In the genomic region with DNA sequence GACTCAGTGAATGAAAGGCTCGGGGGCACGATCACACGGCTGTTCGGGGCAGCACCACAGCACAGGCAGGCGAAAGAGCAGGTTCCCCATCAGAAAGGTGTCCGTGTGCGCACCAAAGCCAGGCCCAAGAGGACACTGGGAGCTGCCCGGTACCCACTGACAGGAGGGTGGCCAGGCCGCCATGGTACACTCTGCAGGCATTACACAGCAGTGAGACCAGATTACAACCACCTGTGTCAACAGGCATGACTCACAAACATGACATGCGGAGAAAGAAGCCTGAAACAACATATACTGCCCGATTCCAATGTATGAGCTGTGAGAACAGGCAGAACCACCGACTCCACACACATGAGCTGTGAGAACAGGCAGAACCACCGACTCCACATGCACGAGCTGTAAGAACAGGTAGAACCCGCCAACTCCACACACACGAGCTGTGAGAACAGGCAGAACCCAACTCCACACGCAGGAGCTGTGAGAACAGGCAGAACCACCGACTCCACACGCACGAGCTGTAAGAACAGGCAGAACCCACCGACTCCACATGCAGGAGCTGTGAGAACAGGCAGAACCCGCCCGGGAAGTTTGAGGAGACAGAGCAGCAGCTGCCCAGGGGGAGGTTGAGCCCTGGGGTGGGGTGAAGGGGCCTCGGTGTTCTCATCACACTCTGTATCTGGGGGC, we compare ENCODE assay signal across 12 cellular contexts. TPM values are rescaled to one million over a fixed set of nuclear protein-coding genes. Genes with fewer than 3 reads are reported as not detected.
DNase-seq lines count a peak whose midpoint lies in the region; FAIRE-seq and TF ChIP-seq lines count a peak whose summit lies in the region.
"Had no signal": no experiment of that assay in that cellular context is flagged by ENCODE, and none has a peak within 500 bp of the region (broad histone marks: within the 10 kb centered on the region; RNA-seq: fewer than 3 reads in every experiment).

No MANE protein-coding gene starts in this region.

- H3K4me1 Mint-ChIP-seq in astrocyte (ENCODE audit: low read depth, unreplicated experiment) = peaks cover 39% of the 10 kb centered on the region

- peak; percentile 20 for FAIRE-seq in astrocyte (lab: Jason Lieb, UNC)

- H3K9me3 Mint-ChIP-seq in astrocyte (ENCODE audit: unreplicated experiment) = no peaks in the 10 kb centered on the region

- H3K27ac ChIP-seq in astrocyte (ENCODE audit: low read depth, low read length) (peak overlapping the region; percentile 82), hepatocyte (peak overlapping the region; percentile 31)
- H3K27ac ChIP-seq: 22Rv1, heart right ventricle had no signal

- no peaks in the 10 kb centered on the region for H3K9me2 ChIP-seq in hepatocyte (replicated peaks; ENCODE audit: insufficient read depth)

- H3K4me2 ChIP-seq in astrocyte (ENCODE audit: low read length) (peak overlapping the region; percentile 23), hepatocyte (no peak overlapping the region)

- H3K9ac ChIP-seq in astrocyte (ENCODE audit: low read length) = peak overlapping the region; percentile 73

- no peaks in the 10 kb centered on the region for H3K27me3 Mint-ChIP-seq in astrocyte (ENCODE audit: low read depth, unreplicated experiment)

- DNase-seq in NCI-H1417 (lab: John Stamatoyannopoulos, UW) (peak in 2 of 3 experiments; percentile 23 to 43), NCI-H1417 treated with DMSO at 0.1 percent for 48 hours (lab: John Stamatoyannopoulos, UW) (no peak), astrocyte (ENCODE audit: low read depth) (peak; percentile 78), hepatocyte (ENCODE audit: low spot score) (peak; percentile 44), superior temporal gyrus (ENCODE audit: extremely low spot score) (peak; percentile 51), NCI-H774 (lab: John Stamatoyannopoulos, UW) (no peak), GF-D8 (lab: John Stamatoyannopoulos, UW) (no peak), NCI-H1048 (lab: John Stamatoyannopoulos, UW) (no peak)
- DNase-seq: DMS79 treated with DMSO at 0.1 percent for 48 hours, KG1 had no signal

- no peak for TF ChIP-seq CTCF in astrocyte (IDR thresholded peaks at IDR 0.05; ENCODE audit: insufficient read depth, low read depth, low read length)
- no peak for TF ChIP-seq CTCF in hepatocyte (IDR thresholded peaks at IDR 0.05; ENCODE audit: poor library complexity)

- H3K79me2 ChIP-seq in astrocyte (ENCODE audit: insufficient read depth, low read length) (peaks cover 3% of the 10 kb centered on the region), hepatocyte (peaks cover 6% of the 10 kb centered on the region)

- H3K9me3 ChIP-seq in astrocyte (ENCODE audit: insufficient read depth, low read depth, low read length) (no peaks in the 10 kb centered on the region), hepatocyte (ENCODE audit: low read depth) (no peaks in the 10 kb centered on the region)
- H3K9me3 ChIP-seq: heart right ventricle had no signal

- H3K27me3 ChIP-seq in astrocyte (ENCODE audit: insufficient read depth, low read length) (no peaks in the 10 kb centered on the region), hepatocyte (no peaks in the 10 kb centered on the region)
- H3K27me3 ChIP-seq: heart right ventricle had no signal

- H3K36me3 ChIP-seq in astrocyte (ENCODE audit: insufficient read depth, low read length) (no peaks in the 10 kb centered on the region), hepatocyte (replicated peaks; ENCODE audit: insufficient read depth, low read depth) (no peaks in the 10 kb centered on the region)

- H3K4me3 ChIP-seq in astrocyte (ENCODE audit: insufficient read depth, low read depth, low read length) (no peak overlapping the region), hepatocyte (no peak overlapping the region)
- H3K4me3 ChIP-seq: heart right ventricle had no signal

- H3K4me3 Mint-ChIP-seq in astrocyte (ENCODE audit: unreplicated experiment) = no peak overlapping the region

- peak overlapping the region; percentile 66 for H3K27ac Mint-ChIP-seq in astrocyte (ENCODE audit: unreplicated experiment)

- WGBS in hepatocyte (ENCODE audit: low lambda C conversion rate, missing lambda C conversion rate) = 84% methylated on average over 24 of the region's 24 CpGs

- H4K20me1 ChIP-seq in astrocyte (ENCODE audit: insufficient read depth, low read length) = peaks cover 4% of the 10 kb centered on the region
- H4K20me1 ChIP-seq in hepatocyte (ENCODE audit: insufficient read depth, poor library complexity, severe bottlenecking) = peaks cover 6% of the 10 kb centered on the region

- H2AFZ ChIP-seq in astrocyte (ENCODE audit: low read depth, low read length) = no peak overlapping the region
- no peak overlapping the region for H2AFZ ChIP-seq in hepatocyte

- H3K36me3 Mint-ChIP-seq in astrocyte (ENCODE audit: low read depth, unreplicated experiment) = peaks cover 14% of the 10 kb centered on the region

- H3K4me1 ChIP-seq in astrocyte (ENCODE audit: insufficient read depth, low read length) (peaks cover 41% of the 10 kb centered on the region), hepatocyte (ENCODE audit: insufficient read depth) (peaks cover 25% of the 10 kb centered on the region)

RNA-seq across cellular contexts. Expression of a gene that starts 32.6 kb away (rescaled TPM):
- total RNA-seq in astrocyte (107 and 117 TPM in 2 replicates), hepatocyte (30.9 and 62.9 TPM in 2 replicates)
- polyA plus RNA-seq in hepatocyte = 42.0 and 43.6 TPM in 2 replicates

RNA-seq across cellular contexts. Expression of a gene that starts 44.4 kb away (rescaled TPM):
- total RNA-seq in astrocyte = 49.6 and 56.4 TPM in 2 replicates
- 39.1 and 43.8 TPM in 2 replicates for total RNA-seq in hepatocyte
- 15.3 and 16.0 TPM in 2 replicates for polyA plus RNA-seq in hepatocyte

Comparison
In these comparisons a context has a peak if more than half of its experiments do, and no peak if none do; other contexts are left out.
1. DNase-seq: peak in NCI-H1417 (2 of 3), astrocyte (single experiment), hepatocyte (single experiment) and superior temporal gyrus (single experiment); none in NCI-H1417 treated with DMSO at 0.1 percent for 48 hours (single experiment), NCI-H774 (single experiment), GF-D8 (single experiment) and NCI-H1048 (single experiment).